Comparison of ENCODE assay signal across 9 cellular contexts in the genomic region with DNA sequence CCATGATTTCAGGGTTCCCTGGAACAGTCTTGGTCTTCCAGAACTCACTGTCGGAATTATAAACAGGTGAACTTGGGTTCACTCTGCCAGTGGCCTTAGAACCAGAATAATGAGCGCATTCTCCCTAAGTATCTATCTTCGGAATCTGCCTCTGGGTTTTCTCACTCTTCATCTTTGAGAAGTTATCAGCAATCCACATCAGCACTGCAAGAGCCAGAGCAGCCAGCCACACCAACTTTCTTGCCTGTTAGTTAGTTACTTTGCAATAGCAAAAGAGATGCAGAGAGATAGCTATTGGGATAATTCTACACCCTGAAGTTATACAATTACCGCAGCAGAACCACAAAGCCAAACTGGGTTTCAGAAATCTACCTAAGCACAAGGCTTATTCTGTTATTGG.
"Had no signal": no experiment of that assay in that cellular context is flagged by ENCODE, and none has a peak within 500 bp of the region (broad histone marks: within the 10 kb centered on the region; RNA-seq: fewer than 3 reads in every experiment).

No MANE protein-coding gene starts in this region.

- H3K27ac Mint-ChIP-seq: stimulated activated naive CD8-positive, alpha-beta T cell treated with anti-CD3 and anti-CD28 coated beads, Interleukin-15, amount 100 ng/mL, for 72 hours had no signal

- H3K4me3 Mint-ChIP-seq: activated T-cell treated with anti-CD3 and anti-CD28 coated beads, Interleukin-2, amount 50 U/mL, for 4 hours; stimulated activated naive CD8-positive, alpha-beta T cell treated with anti-CD3 and anti-CD28 coated beads, Interleukin-15, amount 100 ng/mL, for 72 hours had no signal

- DNase-seq: activated CD4-positive, alpha-beta T cell treated with anti-CD3 and anti-CD28 coated beads for 48 hours; activated naive CD4-positive, alpha-beta T cell; activated T-cell treated with anti-CD3 and anti-CD28 coated beads, Interleukin-2, amount 50 U/mL, for 4 hours; effector memory CD4-positive, alpha-beta T cell; midbrain; posterior cingulate gyrus; stimulated activated CD4-positive, alpha-beta T cell treated with anti-CD3 and anti-CD28 coated beads, Interleukin-4, amount 100 ng/mL, for 4 hours; stimulated activated naive CD8-positive, alpha-beta T cell treated with anti-CD3 and anti-CD28 coated beads, Interleukin-15, amount 100 ng/mL, for 72 hours; testis had no signal

- H3K27me3 Mint-ChIP-seq: stimulated activated naive CD8-positive, alpha-beta T cell treated with anti-CD3 and anti-CD28 coated beads, Interleukin-15, amount 100 ng/mL, for 72 hours had no signal

- H3K9me3 Mint-ChIP-seq: activated T-cell treated with anti-CD3 and anti-CD28 coated beads, Interleukin-2, amount 50 U/mL, for 4 hours; stimulated activated naive CD8-positive, alpha-beta T cell treated with anti-CD3 and anti-CD28 coated beads, Interleukin-15, amount 100 ng/mL, for 72 hours had no signal
